16 cellular contexts compared by ENCODE assay signal in genomic region chr22:35522571-35523149, GRCh38. TPM values are rescaled to one million over a fixed set of nuclear protein-coding genes. Genes with fewer than 3 reads are reported as not detected.
"Had no signal": no experiment of that assay in that cellular context is flagged by ENCODE, and none has a peak within 500 bp of the region (broad histone marks: within the 10 kb centered on the region; RNA-seq: fewer than 3 reads in every experiment).

No MANE protein-coding gene starts in this region.

- H3K27ac ChIP-seq: coronary artery, neural progenitor cell, ovary, tibial artery, upper lobe of left lung, vagina had no signal

- H3K27me3 ChIP-seq: neural progenitor cell, ovary, upper lobe of left lung, vagina had no signal

- DNase-seq: effector CD8-positive, alpha-beta T cell; islet precursor cell; mammary epithelial cell; naive thymus-derived CD8-positive, alpha-beta T cell; nucleus accumbens; ovary; right cardiac atrium; stimulated activated CD4-positive, alpha-beta T cell treated with anti-CD3 and anti-CD28 coated beads, Interleukin-2, amount 100 ng/mL, for 48 hours; tibial artery had no signal

- H3K4me3 ChIP-seq: coronary artery, mucosa of descending colon, neural progenitor cell, ovary, tibial artery, upper lobe of left lung, vagina had no signal

- H3K36me3 ChIP-seq: neural progenitor cell, ovary, tibial artery, upper lobe of left lung, vagina had no signal

- H2AFZ ChIP-seq: neural progenitor cell had no signal

- H3K9ac ChIP-seq: neural progenitor cell had no signal

- H3K4me1 ChIP-seq: tibial artery had no signal

- H3K9me3 ChIP-seq: mucosa of descending colon, ovary, tibial artery, upper lobe of left lung, vagina had no signal

- H3K4me2 ChIP-seq: neural progenitor cell had no signal

RNA-seq across cellular contexts. Expression of gene RASD2, which starts 18.0 kb away (rescaled TPM):
- total RNA-seq: dermis microvascular lymphatic vessel endothelial cell; left lobe of liver; naive thymus-derived CD8-positive, alpha-beta T cell had no signal
